15 cellular contexts compared by ENCODE assay signal in genomic region chr12:83473408-83474095, GRCh38.
A peak's percentile ranks its signal among the peaks of the same experiment; 100 is the strongest.
DNase-seq lines count a peak whose midpoint lies in the region; ATAC-seq and TF ChIP-seq lines count a peak whose summit lies in the region.
"Had no signal": no experiment of that assay in that cellular context is flagged by ENCODE, and none has a peak within 500 bp of the region (broad histone marks: within the 10 kb centered on the region; RNA-seq: fewer than 3 reads in every experiment).

No MANE protein-coding gene starts in this region.

- no peak overlapping the region for H3K27ac ChIP-seq in PC-3 (ENCODE audit: low read length)
- H3K27ac ChIP-seq: epithelial cell of prostate, ovary, uterus had no signal

- intact Hi-C loops in PC-3 (cut with micrococcal nuclease), result no loop called here

- CTCF ChIA-PET in PC-3 (lab: Charles Lee), result no interaction called here

- H3K4me3 ChIP-seq in AG10803 (ENCODE audit: low read length) (no peak overlapping the region), PC-3 (ENCODE audit: low read length) (no peak overlapping the region)
- H3K4me3 ChIP-seq: ovary, uterus had no signal

- no TSS peak for BruUV-seq in PC-3 (replicated peaks; lab: Mats Ljungman, UMichigan)

- H3K9me3 ChIP-seq in PC-3 (ENCODE audit: low read length), result no peaks in the 10 kb centered on the region
- H3K9me3 ChIP-seq: ovary, uterus had no signal

- H3K4me2 ChIP-seq in PC-3 (ENCODE audit: low read length), result no peak overlapping the region

- POLR2A ChIA-PET in PC-3 (lab: Charles Lee; ENCODE audit: unreplicated experiment), result no interaction called here

- H3K79me2 ChIP-seq in PC-3 (ENCODE audit: low read length), result no peaks in the 10 kb centered on the region

- no peaks in the 10 kb centered on the region for H4K20me1 ChIP-seq in PC-3 (ENCODE audit: low read length)

- H3K9me2 ChIP-seq in PC-3 (replicated peaks; ENCODE audit: low read length), result no peaks in the 10 kb centered on the region

- ATAC-seq in GM19395 (IDR thresholded peaks at IDR 0.05; ENCODE audit: unreplicated experiment) (peak; percentile 98), HG02840 (IDR thresholded peaks at IDR 0.05; ENCODE audit: low FRiP score, unreplicated experiment) (peak; percentile 97), HG03565 (IDR thresholded peaks at IDR 0.05; ENCODE audit: unreplicated experiment) (peak; percentile 85), PC-3 (no peak)

- no peaks in the 10 kb centered on the region for H3K36me3 ChIP-seq in PC-3 (ENCODE audit: low read depth, low read length)
- H3K36me3 ChIP-seq: ovary, uterus had no signal

- no peaks in the 10 kb centered on the region for H3F3A ChIP-seq in PC-3 (ENCODE audit: low read length, unreplicated experiment)

- TF ChIP-seq CTCF in AG10803 (conservative IDR thresholded peaks at IDR 0.05; ENCODE audit: low read length), result no peak
- TF ChIP-seq CTCF in PC-3 (conservative IDR thresholded peaks at IDR 0.05; ENCODE audit: low read depth, low read length), result no peak

- H3K4me1 ChIP-seq in PC-3 (ENCODE audit: insufficient read depth, low read length), result peaks cover 25% of the 10 kb centered on the region
- H3K4me1 ChIP-seq: uterus had no signal

- DNase-seq in AG10803 (ENCODE audit: low read depth) (peak; percentile 29), dermis blood vessel endothelial cell (no peak), PC-3 (no peak), inferior parietal cortex (ENCODE audit: extremely low spot score) (no peak)
- DNase-seq in activated effector memory CD4-positive, alpha-beta T cell treated with anti-CD3 and anti-CD28 coated beads, Interleukin-2, amount 50 U/mL, for 16 hours, result no peak
- DNase-seq: activated T-cell treated with anti-CD3 and anti-CD28 coated beads for 4 hours, HFFc6, left ventricle myocardium superior, NCI-H1048, ovary, uterus had no signal

- no peak overlapping the region for H3K9ac ChIP-seq in PC-3 (ENCODE audit: low read length)

- H2AFZ ChIP-seq in PC-3 (ENCODE audit: low read length), result no peak overlapping the region

- no peaks in the 10 kb centered on the region for H3K27me3 ChIP-seq in PC-3 (ENCODE audit: low read length)
- H3K27me3 ChIP-seq: ovary, uterus had no signal
